Comparison of ENCODE assay signal across 21 cellular contexts in genomic region chr17:74843352-74843627, GRCh38. TPM values are rescaled to one million over a fixed set of nuclear protein-coding genes. Genes with fewer than 3 reads are reported as not detected.
DNase-seq lines count a peak whose midpoint lies in the region; ATAC-seq, FAIRE-seq and TF ChIP-seq lines count a peak whose summit lies in the region.
"Had no signal": no experiment of that assay in that cellular context is flagged by ENCODE, and none has a peak within 500 bp of the region (broad histone marks: within the 10 kb centered on the region; RNA-seq: fewer than 3 reads in every experiment).

No MANE protein-coding gene starts in this region.

- ATAC-seq in WTC11, result no peak; the same call in 1 of the 2 replicates
- ATAC-seq in activated CD8-positive, alpha-beta T cell treated with anti-CD3 and anti-CD28 coated beads for 36 hours, result no peak

- H3K27ac ChIP-seq in kidney (ENCODE audit: low read depth in 2 of 2, low read length in 2 of 2), result no peak overlapping the region
- no peak overlapping the region for H3K27ac ChIP-seq in stomach
- H3K27ac ChIP-seq: BLaER1 had no signal

- H3K27me3 Mint-ChIP-seq in CD14-positive monocyte (ENCODE audit: low read depth in 3 of 3) (peaks cover 11 to 26% (median 20%) of the 10 kb centered on the region in 3 donors), WTC11 (ENCODE audit: low read depth) (peaks cover 56% of the 10 kb centered on the region)
- peaks cover 14% of the 10 kb centered on the region for H3K27me3 Mint-ChIP-seq in activated CD8-positive, alpha-beta T cell treated with anti-CD3 and anti-CD28 coated beads for 36 hours

- H3K4me3 Mint-ChIP-seq in CD14-positive monocyte (peak overlapping the region in 1 of 2 donors; percentile 62), WTC11 (peak overlapping the region; percentile 42)
- no peak overlapping the region for H3K4me3 Mint-ChIP-seq in activated CD8-positive, alpha-beta T cell treated with anti-CD3 and anti-CD28 coated beads for 36 hours
- H3K4me3 Mint-ChIP-seq: activated CD4-positive, alpha-beta T cell treated with anti-CD3 and anti-CD28 coated beads, Interleukin-2, amount 10 ng/mL, durations not matched to agents 7 days and 5 days had no signal

- H3K36me3 ChIP-seq in kidney (ENCODE audit: control insufficient read depth in 1 of 2, insufficient read depth in 2 of 2, low read length in 2 of 2) (no peaks in the 10 kb centered on the region), stomach (peaks cover 0 to 9% (median 8%) of the 10 kb centered on the region in 4 donors)
- H3K36me3 ChIP-seq: BLaER1 had no signal

- POLR2A ChIA-PET in WTC11 (lab: Charles Lee), result interaction anchor here (0.9 to 1.7 kb wide), 4 partner anchors 9 to 30 kb away, joined by 3 to 9 read pairs (median 4); partner anchors contain the start of gene FDXR
- POLR2A ChIA-PET in activated CD8-positive, alpha-beta T cell treated with anti-CD3 and anti-CD28 coated beads for 36 hours (lab: Charles Lee), result interaction anchor here (1.1 to 1.2 kb wide), 2 partner anchors 9 to 14 kb away, joined by 3 read pairs; no protein-coding TSS in a partner anchor

- CTCF ChIA-PET in WTC11 (lab: Charles Lee), result interaction anchor here (0.5 to 12.3 kb wide), 37 partner anchors 9 to 1808 kb away, joined by 3 to 347 read pairs (median 5); partner anchors contain the start of genes FDXR, GGA3, GRIN2C and MRPL58
- CTCF ChIA-PET in activated CD8-positive, alpha-beta T cell treated with anti-CD3 and anti-CD28 coated beads for 36 hours (lab: Charles Lee), result interaction anchor here (0.9 to 8.7 kb wide), 10 partner anchors 9 to 119 kb away, joined by 3 to 101 read pairs (median 4); partner anchors contain the start of genes FDXR and GRIN2C

- H3K27me3 ChIP-seq in stomach, result peaks cover 0 to 25% (median 9%) of the 10 kb centered on the region in 3 donors

- 14 to 40% (median 33%) methylated on average over 9 to 26 of the region's 26 CpGs for WGBS in stomach, 5 donors

- H3K4me1 Mint-ChIP-seq in CD14-positive monocyte (peaks cover 27% of the 10 kb centered on the region), WTC11 (peaks cover 21% of the 10 kb centered on the region)
- peaks cover 20% of the 10 kb centered on the region for H3K4me1 Mint-ChIP-seq in activated CD8-positive, alpha-beta T cell treated with anti-CD3 and anti-CD28 coated beads for 36 hours (ENCODE audit: low read depth)

- no peak for FAIRE-seq in kidney (lab: Jason Lieb, UNC)
- FAIRE-seq: GM19239, RCC 7860 had no signal

- H3K36me3 Mint-ChIP-seq in CD14-positive monocyte, result peaks cover 21 to 25% of the 10 kb centered on the region in 2 donors
- no peaks in the 10 kb centered on the region for H3K36me3 Mint-ChIP-seq in WTC11
- H3K36me3 Mint-ChIP-seq in activated CD8-positive, alpha-beta T cell treated with anti-CD3 and anti-CD28 coated beads for 36 hours (ENCODE audit: low read depth), result peaks cover 2% of the 10 kb centered on the region
- H3K36me3 Mint-ChIP-seq: brain had no signal

- no peak for TF ChIP-seq POLR2A in stomach (IDR thresholded peaks at IDR 0.05)

- intact Hi-C loops in CD14-positive monocyte (cut with micrococcal nuclease) (no loop called here), kidney (cut with DNase I) (no loop called here), stomach (cut with DNase I; ENCODE audit: low total_unique reads) (no loop called here)
- intact Hi-C loops in activated CD8-positive, alpha-beta T cell treated with anti-CD3 and anti-CD28 coated beads for 36 hours (cut with micrococcal nuclease), result no loop called here

- no peak overlapping the region for H3K27ac Mint-ChIP-seq in CD14-positive monocyte
- H3K27ac Mint-ChIP-seq in WTC11, result no peak overlapping the region
- H3K27ac Mint-ChIP-seq in activated CD8-positive, alpha-beta T cell treated with anti-CD3 and anti-CD28 coated beads for 36 hours, result no peak overlapping the region
- H3K27ac Mint-ChIP-seq: activated CD4-positive, alpha-beta T cell treated with anti-CD3 and anti-CD28 coated beads, Interleukin-2, amount 10 ng/mL, durations not matched to agents 7 days and 5 days; brain had no signal

- H3K9me3 Mint-ChIP-seq in CD14-positive monocyte (peaks cover 0 to 3% (median 0%) of the 10 kb centered on the region in 7 donors), WTC11 (no peaks in the 10 kb centered on the region)
- no peaks in the 10 kb centered on the region for H3K9me3 Mint-ChIP-seq in activated CD8-positive, alpha-beta T cell treated with anti-CD3 and anti-CD28 coated beads for 36 hours
- H3K9me3 Mint-ChIP-seq: activated CD4-positive, alpha-beta T cell treated with anti-CD3 and anti-CD28 coated beads, Interleukin-2, amount 10 ng/mL, durations not matched to agents 7 days and 5 days; brain had no signal

- no peak for DNase-seq in CD14-positive monocyte (ENCODE audit: low spot score)
- DNase-seq in WTC11 (ENCODE audit: low spot score), result no peak
- DNase-seq in kidney, result peak; percentile 71
- no peak for DNase-seq in stomach
- no peak for DNase-seq in activated CD8-positive, alpha-beta T cell treated with anti-CD3 and anti-CD28 coated beads for 36 hours
- no peak for DNase-seq in activated CD8-positive, alpha-beta memory T cell treated with anti-CD3 and anti-CD28 coated beads, Interleukin-2, amount 50 U/mL, for 48 hours
- DNase-seq in NCI-H446 (lab: John Stamatoyannopoulos, UW), result no peak
- DNase-seq in T-helper 1 cell, result no peak
- DNase-seq: activated CD4-positive, alpha-beta T cell treated with anti-CD3 and anti-CD28 coated beads, Interleukin-2, amount 10 ng/mL, durations not matched to agents 7 days and 5 days; activated naive CD4-positive, alpha-beta T cell; KG1; stimulated activated naive CD4-positive, alpha-beta T cell had no signal

- TF ChIP-seq EP300 in stomach (IDR thresholded peaks at IDR 0.05), result no peak

- peak; percentile 6 for TF ChIP-seq CTCF in CD14-positive monocyte (IDR thresholded peaks at IDR 0.05)
- TF ChIP-seq CTCF in WTC11 (IDR thresholded peaks at IDR 0.05), result no peak
- TF ChIP-seq CTCF in kidney (IDR thresholded peaks at IDR 0.05; ENCODE audit: borderline replicate concordance, extremely low read depth, insufficient read depth), result no peak
- no peak for TF ChIP-seq CTCF in stomach (IDR thresholded peaks at IDR 0.05)
- TF ChIP-seq CTCF in activated CD8-positive, alpha-beta T cell treated with anti-CD3 and anti-CD28 coated beads for 36 hours (IDR thresholded peaks at IDR 0.05), result no peak

- H3K4me1 ChIP-seq in kidney (ENCODE audit: control insufficient read depth in 1 of 2, insufficient read depth in 1 of 2, low read depth in 1 of 2, low read length in 2 of 2), result peaks cover 0 to 10% of the 10 kb centered on the region in 2 donors
- peaks cover 16 to 33% (median 27%) of the 10 kb centered on the region in 4 donors for H3K4me1 ChIP-seq in stomach

- H3K9me3 ChIP-seq in kidney (ENCODE audit: control insufficient read depth in 1 of 2, low read length in 2 of 2), result no peaks in the 10 kb centered on the region
- H3K9me3 ChIP-seq in stomach, result no peaks in the 10 kb centered on the region
- H3K9me3 ChIP-seq: BLaER1 had no signal

- H3K4me3 ChIP-seq in kidney (ENCODE audit: low read length in 2 of 2) (no peak overlapping the region), stomach (peak overlapping the region; percentile 39 to 43 (median 42))
- H3K4me3 ChIP-seq: BLaER1, lung had no signal

- no peak overlapping the region for H3K9ac ChIP-seq in kidney (ENCODE audit: low read length in 2 of 2)
- H3K9ac ChIP-seq: BLaER1 had no signal

TF ChIP-seq in WTC11, 78 proteins besides CTCF, POLR2A, EP300 and RAD21 (continues in another document):
- no peak for TF ChIP-seq NFYB (CRISPR knock-in tag; conservative IDR thresholded peaks at IDR 0.05; ENCODE audit: low read depth)
- TF ChIP-seq MXD4 (CRISPR knock-in tag; IDR thresholded peaks at IDR 0.05; ENCODE audit: borderline replicate concordance), result no peak

RNA-seq across cellular contexts. Expression of gene GRIN2C, which starts 16.4 kb away (rescaled TPM):
- polyA plus RNA-seq in CD14-positive monocyte (not detected), kidney (ENCODE audit: insufficient read depth, low read depth, low replicate concordance) (0.15 TPM), stomach (under 1 TPM in 1 of 3 donors, not detected in 2; 0.33 TPM)
- total RNA-seq in WTC11 (2021) (0.14 to 0.31 TPM (median 0.23 TPM) in 3 replicates), kidney (0.31 TPM), stomach (under 1 TPM in 1 of 5 donors, not detected in 4; 0.55 TPM)
- total RNA-seq in activated CD8-positive, alpha-beta T cell treated with anti-CD3 and anti-CD28 coated beads for 36 hours, result not detected
- total RNA-seq: H7 had no signal

RNA-seq across cellular contexts. Expression of gene FDXR, which starts 29.5 kb away (rescaled TPM):
- polyA plus RNA-seq in CD14-positive monocyte, result 1 to 10 TPM; 6.2 to 7.3 TPM
- 46.5 to 52.8 TPM (median 49.7 TPM) in 3 replicates for total RNA-seq in WTC11 (2021)
- total RNA-seq in kidney, result 9.0 TPM
- polyA plus RNA-seq in kidney (ENCODE audit: insufficient read depth, low read depth, low replicate concordance), result 15.2 TPM
- 10 to 100 TPM in 3 of 5 donors, 1 to 10 TPM in 1, under 1 TPM in 1; 0.58 to 94.1 (median 15.4) TPM for total RNA-seq in stomach
- 10 to 100 TPM in 2 of 3 donors, 1 to 10 TPM in 1; 8.6 to 21.1 (median 12.5) TPM for polyA plus RNA-seq in stomach
- total RNA-seq in activated CD8-positive, alpha-beta T cell treated with anti-CD3 and anti-CD28 coated beads for 36 hours, result 10 to 100 TPM; 20.0 to 24.3 TPM

RNA-seq across cellular contexts. Expression of gene FADS6, which starts 50.1 kb away (rescaled TPM):
- polyA plus RNA-seq in CD14-positive monocyte (not detected), kidney (ENCODE audit: insufficient read depth, low read depth, low replicate concordance) (not detected), stomach (under 1 TPM in 1 of 3 donors, not detected in 2; 0.50 TPM)
- total RNA-seq in WTC11 (2021) (1.1 to 2.2 TPM (median 1.2 TPM) in 3 replicates), kidney (not detected), stomach (1 to 10 TPM in 1 of 5 donors, not detected in 4; 1.8 TPM)
- total RNA-seq in activated CD8-positive, alpha-beta T cell treated with anti-CD3 and anti-CD28 coated beads for 36 hours, result not detected
- total RNA-seq: activated CD4-positive, alpha-beta T cell treated with anti-CD3 and anti-CD28 coated beads, Interleukin-2, amount 10 ng/mL, durations not matched to agents 7 days and 5 days; chondrocyte; H7; lung; sciatic nerve had no signal
- polyA plus RNA-seq: lung, neural cell had no signal

Comparison
In these comparisons a context has a peak if more than half of its experiments do, and no peak if none do; other contexts are left out.
1. H3K4me3 ChIP-seq: peak in stomach (4 of 4); none in kidney (0 of 2).